11 cellular contexts compared by ENCODE assay signal in the genomic region with DNA sequence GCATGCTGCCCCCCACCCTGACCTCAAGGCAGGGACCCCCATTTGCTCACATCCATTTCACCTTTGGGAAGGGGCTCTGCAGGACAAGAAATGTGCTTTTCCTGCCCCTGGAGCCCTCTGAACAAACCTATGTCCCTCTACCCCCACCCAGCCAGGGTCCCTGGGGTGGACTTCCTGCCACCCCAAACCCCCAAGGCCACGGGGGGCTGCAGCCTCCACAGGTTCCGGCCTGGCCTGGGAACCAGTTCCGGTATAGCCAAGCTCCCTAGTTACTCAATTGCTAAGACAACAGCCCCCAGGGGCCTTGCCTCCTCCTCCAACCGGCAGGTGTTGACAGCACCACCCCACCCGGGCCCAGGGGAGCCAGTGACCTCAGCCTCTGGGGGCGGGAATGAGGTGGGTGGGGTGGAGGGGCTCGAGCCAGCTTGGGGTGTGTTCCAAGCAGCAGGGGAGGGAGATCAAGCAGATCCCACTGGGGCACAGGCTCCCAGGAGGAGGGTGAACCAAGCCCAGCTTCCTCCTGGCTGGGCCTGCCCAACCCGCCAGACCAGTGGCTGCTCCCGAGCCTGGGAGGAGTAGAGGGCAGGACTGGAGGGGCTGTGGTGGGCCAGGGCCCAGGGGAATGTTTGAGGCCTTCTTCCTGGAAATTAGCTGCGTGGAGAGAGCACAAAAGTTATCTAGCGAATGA. TPM values are rescaled to one million over a fixed set of nuclear protein-coding genes. Genes with fewer than 3 reads are reported as not detected.
A peak's percentile ranks its signal among the peaks of the same experiment; 100 is the strongest.
DNase-seq lines count a peak whose midpoint lies in the region; ATAC-seq and TF ChIP-seq lines count a peak whose summit lies in the region.
"Had no signal": no experiment of that assay in that cellular context is flagged by ENCODE, and none has a peak within 500 bp of the region (broad histone marks: within the 10 kb centered on the region; RNA-seq: fewer than 3 reads in every experiment).

No MANE protein-coding gene starts in this region.

- peaks cover 0 to 3% of the 10 kb centered on the region in 2 donors for H3K36me3 ChIP-seq in lung (ENCODE audit: control insufficient read depth in 2 of 2, insufficient read depth in 2 of 2, low read length in 2 of 2)

- H3K27ac ChIP-seq in 22Rv1 (peak overlapping the region; percentile 57), lung (ENCODE audit: low read depth in 1 of 2, low read length in 1 of 2) (peak overlapping the region; percentile 8 to 87)

- H3K36me3 Mint-ChIP-seq in activated T-helper 17 cell treated with anti-CD3 and anti-CD28 coated beads, Interleukin-2, amount 50 U/mL, for 72 hours (ENCODE audit: low read depth): no peaks in the 10 kb centered on the region

- H3K9me3 Mint-ChIP-seq in activated T-helper 17 cell treated with anti-CD3 and anti-CD28 coated beads, Interleukin-2, amount 50 U/mL, for 72 hours: no peaks in the 10 kb centered on the region
- H3K9me3 Mint-ChIP-seq: CD4-positive, alpha-beta memory T cell had no signal

- H3K9me3 ChIP-seq in lung (ENCODE audit: control insufficient read depth in 2 of 2, insufficient read depth in 1 of 2, low read length in 1 of 2): no peaks in the 10 kb centered on the region

- H3K27ac Mint-ChIP-seq in activated T-helper 17 cell treated with anti-CD3 and anti-CD28 coated beads, Interleukin-2, amount 50 U/mL, for 72 hours: peak overlapping the region; percentile 57

- peaks cover 4% of the 10 kb centered on the region for H3K27me3 Mint-ChIP-seq in activated T-helper 17 cell treated with anti-CD3 and anti-CD28 coated beads, Interleukin-2, amount 50 U/mL, for 72 hours

- H3K4me3 Mint-ChIP-seq in activated T-helper 17 cell treated with anti-CD3 and anti-CD28 coated beads, Interleukin-2, amount 50 U/mL, for 72 hours: no peak overlapping the region

- no peak for DNase-seq in lung (ENCODE audit: low spot score)
- DNase-seq in NCI-H1105 treated with DMSO at 0.1 percent for 48 hours (lab: John Stamatoyannopoulos, UW): no peak
- DNase-seq in A172 (ENCODE audit: low spot score): no peak
- no peak for DNase-seq in NCI-H187 (lab: John Stamatoyannopoulos, UW)
- DNase-seq in NOMO-1 treated with dmso at 0.1 percent for 144 hours (lab: John Stamatoyannopoulos, UW; ENCODE audit: unreplicated experiment): no peak
- DNase-seq: CD4-positive, alpha-beta memory T cell; NCI-H446 treated with DMSO at 0.1 percent for 48 hours; stimulated activated CD4-positive, alpha-beta T cell treated with anti-CD3 and anti-CD28 coated beads, Interleukin-2, amount 100 ng/mL, for 24 hours had no signal

- 51 to 68% methylated on average over 11 of the region's 11 CpGs for WGBS in lung, 2 donors

- ATAC-seq in HG03571 (IDR thresholded peaks at IDR 0.05; ENCODE audit: unreplicated experiment) (peak; percentile 44), lung (ENCODE audit: insufficient read depth, low FRiP score) (peak; percentile 14)
- no peak for ATAC-seq in activated T-helper 17 cell treated with anti-CD3 and anti-CD28 coated beads, Interleukin-2, amount 50 U/mL, for 72 hours (replicated peaks)

- peaks cover 27% of the 10 kb centered on the region for H3K4me1 Mint-ChIP-seq in activated T-helper 17 cell treated with anti-CD3 and anti-CD28 coated beads, Interleukin-2, amount 50 U/mL, for 72 hours

- TF ChIP-seq CTCF in 22Rv1 (IDR thresholded peaks at IDR 0.05) (no peak), lung (IDR thresholded peaks at IDR 0.05; ENCODE audit: control extremely low read depth, extremely low read depth) (no peak)

- H3K27me3 ChIP-seq in lung (ENCODE audit: control insufficient read depth, insufficient read depth): no peaks in the 10 kb centered on the region

- peaks cover 19% of the 10 kb centered on the region in 2 donors for H3K4me1 ChIP-seq in lung (ENCODE audit: control insufficient read depth in 2 of 2, insufficient read depth in 2 of 2, low read length in 2 of 2)

- no peak overlapping the region for H3K4me3 ChIP-seq in lung

RNA-seq across cellular contexts. Expression of gene PNMT, which starts 6.6 kb away (rescaled TPM):
- not detected for total RNA-seq in activated T-helper 17 cell treated with anti-CD3 and anti-CD28 coated beads, Interleukin-2, amount 50 U/mL, for 72 hours
- total RNA-seq in lung: 1 to 10 TPM; 1.9 to 4.3 TPM
- 1 to 10 TPM; 2.9 to 4.1 TPM for polyA plus RNA-seq in lung
- total RNA-seq in A172 (2014; rRNA removed; shearing (Covaris generic)): not detected in 2 replicates
- polyA plus RNA-seq: CD4-positive, alpha-beta memory T cell had no signal

RNA-seq across cellular contexts. Expression of gene TCAP, which starts 9.7 kb away (rescaled TPM):
- total RNA-seq in activated T-helper 17 cell treated with anti-CD3 and anti-CD28 coated beads, Interleukin-2, amount 50 U/mL, for 72 hours: 1 to 10 TPM; 2.0 to 2.5 TPM
- total RNA-seq in lung: 1 to 10 TPM in 1 of 2 donors, under 1 TPM in 1; 0.82 to 1.3 TPM
- 1 to 10 TPM; 1.2 to 1.4 TPM for polyA plus RNA-seq in lung
- 0.19 and 0.26 TPM in 2 replicates for total RNA-seq in A172 (2014; rRNA removed; shearing (Covaris generic))

RNA-seq across cellular contexts. Expression of gene PGAP3, which starts 13.0 kb away (rescaled TPM):
- 10 to 100 TPM in 1 of 2 donors, 1 to 10 TPM in 1; 5.9 to 14.8 TPM for total RNA-seq in activated T-helper 17 cell treated with anti-CD3 and anti-CD28 coated beads, Interleukin-2, amount 50 U/mL, for 72 hours
- 10 to 100 TPM; 17.0 to 39.7 TPM for total RNA-seq in lung
- 10 to 100 TPM; 15.9 to 35.8 TPM for polyA plus RNA-seq in lung
- 10.8 and 11.4 TPM in 2 replicates for total RNA-seq in A172 (2014; rRNA removed; shearing (Covaris generic))

RNA-seq across cellular contexts. Expression of gene ERBB2, which starts 25.0 kb away (rescaled TPM):
- total RNA-seq in activated T-helper 17 cell treated with anti-CD3 and anti-CD28 coated beads, Interleukin-2, amount 50 U/mL, for 72 hours: 1 to 10 TPM; 3.4 to 5.9 TPM
- total RNA-seq in lung: 100 to 1,000 TPM; 119 to 130 TPM
- polyA plus RNA-seq in lung: 10 to 100 TPM; 32.2 to 40.1 TPM
- 43.3 and 43.6 TPM in 2 replicates for total RNA-seq in A172 (2014; rRNA removed; shearing (Covaris generic))

RNA-seq across cellular contexts. Expression of gene STARD3, which starts 37.9 kb away (rescaled TPM):
- 10 to 100 TPM; 59.8 to 76.0 TPM for total RNA-seq in activated T-helper 17 cell treated with anti-CD3 and anti-CD28 coated beads, Interleukin-2, amount 50 U/mL, for 72 hours
- 10 to 100 TPM; 27.4 to 63.4 TPM for total RNA-seq in lung
- polyA plus RNA-seq in lung: 10 to 100 TPM; 66.3 to 79.7 TPM
- 35.1 and 42.9 TPM in 2 replicates for total RNA-seq in A172 (2014; rRNA removed; shearing (Covaris generic))
